Comparison of ENCODE assay signal across 1 cellular context in genomic region chr2:219205981-219206441, GRCh38.
TF ChIP-seq lines count a peak whose summit lies in the region.

No MANE protein-coding gene starts in this region.

TF ChIP-seq in GM23338, 12 proteins besides CTCF, POLR2A, EP300 and RAD21 (continued from another document):
- TF ChIP-seq REST (IDR thresholded peaks at IDR 0.05; ENCODE audit: unreplicated experiment) (no peak), JUNB (IDR thresholded peaks at IDR 0.05; ENCODE audit: unreplicated experiment) (no peak), EZH2phosphoT487 (IDR thresholded peaks at IDR 0.05; ENCODE audit: unreplicated experiment) (no peak), ZNF331 (CRISPR knock-in tag; IDR thresholded peaks at IDR 0.05; ENCODE audit: low read depth) (no peak)
